ENCODE assay signal across 22 cellular contexts in the genomic region with DNA sequence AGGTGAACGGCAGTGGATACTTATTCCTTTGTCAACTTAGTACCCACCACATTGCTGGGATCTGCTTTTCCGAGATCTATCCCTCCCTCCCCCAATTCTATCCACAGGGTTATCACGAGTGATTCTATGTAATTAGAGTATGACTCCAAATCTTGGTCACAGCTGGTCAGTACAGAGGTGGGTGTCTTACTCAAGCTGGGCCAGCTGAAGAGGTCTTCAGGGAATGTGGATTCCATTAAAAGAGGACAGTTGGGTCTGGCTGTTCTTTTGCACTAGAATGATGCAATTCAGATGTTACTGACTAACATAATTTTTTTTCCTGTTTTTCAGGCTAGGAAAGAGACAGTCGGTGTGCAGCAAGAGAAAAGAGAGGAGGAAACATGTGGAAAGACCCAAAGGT.
A peak's percentile ranks its signal among the peaks of the same experiment; 100 is the strongest.
DNase-seq lines count a peak whose midpoint lies in the region; ATAC-seq and TF ChIP-seq lines count a peak whose summit lies in the region.
"Had no signal": no experiment of that assay in that cellular context is flagged by ENCODE, and none has a peak within 500 bp of the region (broad histone marks: within the 10 kb centered on the region; RNA-seq: fewer than 3 reads in every experiment).

No MANE protein-coding gene starts in this region.

- no peaks in the 10 kb centered on the region for H3K9me3 Mint-ChIP-seq in stimulated activated memory B cell treated with anti-CD40 and anti-IgM and Interleukin-4, amounts not matched to agents 10 μg/mL and 1 μg/mL and 100 μg/mL, for 72 hours
- H3K9me3 Mint-ChIP-seq: CD4-positive, alpha-beta memory T cell had no signal

- H3K4me1 Mint-ChIP-seq in stimulated activated memory B cell treated with anti-CD40 and anti-IgM and Interleukin-4, amounts not matched to agents 10 μg/mL and 1 μg/mL and 100 μg/mL, for 72 hours: peaks cover 41% of the 10 kb centered on the region

- no peak for TF ChIP-seq POLR2A in heart left ventricle (IDR thresholded peaks at IDR 0.05)
- TF ChIP-seq POLR2A in gastroesophageal sphincter (IDR thresholded peaks at IDR 0.05): no peak

- DNase-seq in heart left ventricle (no peak), left cardiac atrium (no peak), sciatic nerve (ENCODE audit: low spot score) (no peak), activated T-cell treated with anti-CD3 and anti-CD28 coated beads for 4 hours (no peak), hippocampal formation (lab: John Stamatoyannopoulos, UW) (no peak)
- DNase-seq: 8988T; ACHN; AML-193; BE2C; Caco-2; CD4-positive, alpha-beta memory T cell; DMS153; DND-41; GOT3; HFFc6 had no signal

- TF ChIP-seq CTCF in heart left ventricle (IDR thresholded peaks at IDR 0.05) (no peak), gastroesophageal sphincter (IDR thresholded peaks at IDR 0.05) (no peak)

- H3K9me3 ChIP-seq in heart left ventricle (no peaks in the 10 kb centered on the region), gastroesophageal sphincter (no peaks in the 10 kb centered on the region)
- H3K9me3 ChIP-seq: A549; BE2C; BLaER1 treated with 17β-estradiol and CSF1 and Interleukin-3, amounts not matched to agents 10 nM and 100 nM; Caco-2; HAP-1 had no signal

- H3K4me1 ChIP-seq in heart left ventricle: no peaks in the 10 kb centered on the region
- H3K4me1 ChIP-seq in gastroesophageal sphincter: no peaks in the 10 kb centered on the region
- H3K4me1 ChIP-seq: A549, BE2C, HAP-1 had no signal

- H3K27ac ChIP-seq in heart left ventricle (no peak overlapping the region), gastroesophageal sphincter (no peak overlapping the region)
- H3K27ac ChIP-seq: A549 had no signal

- ATAC-seq in heart left ventricle (peak; percentile 42 to 86 (median 43)), left cardiac atrium (no peak), gastroesophageal sphincter (peak; percentile 72), sciatic nerve (peak; percentile 49), HG03025 (IDR thresholded peaks at IDR 0.05; ENCODE audit: low FRiP score, unreplicated experiment) (no peak)
- no peak for ATAC-seq in stimulated activated memory B cell treated with anti-CD40 and anti-IgM and Interleukin-4, amounts not matched to agents 10 μg/mL and 1 μg/mL and 100 μg/mL, for 72 hours
- ATAC-seq: A549 had no signal

- H3K36me3 ChIP-seq in heart left ventricle (no peaks in the 10 kb centered on the region), gastroesophageal sphincter (no peaks in the 10 kb centered on the region)
- H3K36me3 ChIP-seq: BE2C; BLaER1 treated with 17β-estradiol and CSF1 and Interleukin-3, amounts not matched to agents 10 nM and 100 nM; HAP-1 had no signal

- intact Hi-C loops in heart left ventricle (cut with DNase I) (no loop called here), left cardiac atrium (cut with DNase I) (no loop called here), sciatic nerve (cut with DNase I) (no loop called here)

- H3K27ac Mint-ChIP-seq in stimulated activated memory B cell treated with anti-CD40 and anti-IgM and Interleukin-4, amounts not matched to agents 10 μg/mL and 1 μg/mL and 100 μg/mL, for 72 hours: peak overlapping the region; percentile 0
- H3K27ac Mint-ChIP-seq: CD4-positive, alpha-beta memory T cell; HFFc6 had no signal

- H3K4me3 Mint-ChIP-seq in stimulated activated memory B cell treated with anti-CD40 and anti-IgM and Interleukin-4, amounts not matched to agents 10 μg/mL and 1 μg/mL and 100 μg/mL, for 72 hours: no peak overlapping the region
- H3K4me3 Mint-ChIP-seq: CD14-positive monocyte; CD4-positive, alpha-beta memory T cell; HFFc6 had no signal

- no peak for TF ChIP-seq EP300 in gastroesophageal sphincter (IDR thresholded peaks at IDR 0.05)

- H3K27me3 ChIP-seq in heart left ventricle (no peaks in the 10 kb centered on the region), gastroesophageal sphincter (peaks cover 8% of the 10 kb centered on the region)
- H3K27me3 ChIP-seq: BE2C; BLaER1 treated with 17β-estradiol and CSF1 and Interleukin-3, amounts not matched to agents 10 nM and 100 nM had no signal

- no peaks in the 10 kb centered on the region for H3K36me3 Mint-ChIP-seq in stimulated activated memory B cell treated with anti-CD40 and anti-IgM and Interleukin-4, amounts not matched to agents 10 μg/mL and 1 μg/mL and 100 μg/mL, for 72 hours
- H3K36me3 Mint-ChIP-seq: CD14-positive monocyte; CD4-positive, alpha-beta memory T cell had no signal

- H3K27me3 Mint-ChIP-seq in stimulated activated memory B cell treated with anti-CD40 and anti-IgM and Interleukin-4, amounts not matched to agents 10 μg/mL and 1 μg/mL and 100 μg/mL, for 72 hours: no peaks in the 10 kb centered on the region

- H3K4me3 ChIP-seq in heart left ventricle (no peak overlapping the region), gastroesophageal sphincter (peak overlapping the region in 1 of 2 donors; percentile 27)
- H3K4me3 ChIP-seq: A549; BLaER1 treated with 17β-estradiol and CSF1 and Interleukin-3, amounts not matched to agents 10 nM and 100 nM; HAP-1 had no signal

- 59 to 81% (median 67%) methylated on average over 4 of the region's 4 CpGs for WGBS in heart left ventricle, 4 donors
- 75 to 76% methylated on average over 3 to 4 of the region's 4 CpGs for WGBS in gastroesophageal sphincter (ENCODE audit: low coverage in 1 of 2), 2 donors

Comparison
In these comparisons a context has a peak if more than half of its experiments do, and no peak if none do; other contexts are left out.
1. ATAC-seq: peak in heart left ventricle (4 of 4), gastroesophageal sphincter (single experiment) and sciatic nerve (single experiment); none in left cardiac atrium (0 of 2), stimulated activated memory B cell treated with anti-CD40 and anti-IgM and Interleukin-4, amounts not matched to agents 10 μg/mL and 1 μg/mL and 100 μg/mL, for 72 hours (single experiment) and HG03025 (single experiment).